16 cellular contexts compared by ENCODE assay signal in genomic region chr11:111393585-111393984, GRCh38. TPM values are rescaled to one million over a fixed set of nuclear protein-coding genes. Genes with fewer than 3 reads are reported as not detected.
A peak's percentile ranks its signal among the peaks of the same experiment; 100 is the strongest.
DNase-seq lines count a peak whose midpoint lies in the region; ATAC-seq, FAIRE-seq and TF ChIP-seq lines count a peak whose summit lies in the region.
"Had no signal": no experiment of that assay in that cellular context is flagged by ENCODE, and none has a peak within 500 bp of the region (broad histone marks: within the 10 kb centered on the region; RNA-seq: fewer than 3 reads in every experiment).

No MANE protein-coding gene starts in this region.

- no peak overlapping the region for H3K9ac ChIP-seq in HepG2 (ENCODE audit: insufficient read depth, low read depth, low read length)
- peak overlapping the region; percentile 53 for H3K9ac ChIP-seq in OCI-LY3 (ENCODE audit: low read length)
- H3K9ac ChIP-seq: BLaER1 had no signal

- no peaks in the 10 kb centered on the region for H3K36me3 Mint-ChIP-seq in naive B cell
- H3K36me3 Mint-ChIP-seq in T-cell = no peaks in the 10 kb centered on the region

- H3K4me3 Mint-ChIP-seq in naive B cell (peak overlapping the region in 2 of 8 donors; percentile 21 to 76), T-cell (no peak overlapping the region)
- H3K4me3 Mint-ChIP-seq: CD4-positive, CD25-positive, alpha-beta regulatory T cell; GM23338 had no signal

- H2AFZ ChIP-seq in HepG2 (ENCODE audit: low read length) (no peak overlapping the region), OCI-LY3 (ENCODE audit: low read depth, low read length) (no peak overlapping the region)
- H2AFZ ChIP-seq: GM23338 had no signal

- ATAC-seq in HepG2 = no peak
- ATAC-seq in right lobe of liver = no peak
- ATAC-seq in naive B cell (ENCODE audit: low read depth in 2 of 2) = no peak
- no peak for ATAC-seq in T-cell (replicated peaks in 1 of 4)
- ATAC-seq: GM23338 had no signal

- intact Hi-C loops in HepG2 (cut with micrococcal nuclease; ENCODE audit: unreplicated experiment) (no loop called here), right lobe of liver (cut with DNase I) (no loop called here)

- CTCF ChIA-PET in HepG2 (lab: Yijun Ruan, JAX; ENCODE audit: low intra/inter-chr PET ratio, low total read pairs) (interaction anchor here (0.7 kb wide), 1 partner anchor 110 kb away, joined by 3 read pairs; no protein-coding TSS in a partner anchor), T-cell (lab: Charles Lee) (no interaction called here)

- H3K27ac Mint-ChIP-seq in naive B cell = peak overlapping the region; percentile 38 to 98 (median 78)
- H3K27ac Mint-ChIP-seq in T-cell = no peak overlapping the region
- H3K27ac Mint-ChIP-seq: CD4-positive, CD25-positive, alpha-beta regulatory T cell; GM23338 had no signal

- no peak overlapping the region for H3K4me3 ChIP-seq in HepG2 (replicated peaks in 1 of 3; ENCODE audit: insufficient read depth in 1 of 3, low read depth in 2 of 3, low read length in 3 of 3)
- no peak overlapping the region for H3K4me3 ChIP-seq in right lobe of liver
- peak overlapping the region; percentile 30; the same call in 1 of the 2 replicates for H3K4me3 ChIP-seq in OCI-LY3 (ENCODE audit: low read length)
- H3K4me3 ChIP-seq: BLaER1, GM23338 had no signal

- H3K27me3 ChIP-seq in HepG2 (ENCODE audit: control insufficient read depth in 1 of 2, insufficient read depth in 2 of 2, low read length in 2 of 2) = no peaks in the 10 kb centered on the region
- no peaks in the 10 kb centered on the region for H3K27me3 ChIP-seq in right lobe of liver
- no peaks in the 10 kb centered on the region for H3K27me3 ChIP-seq in OCI-LY3 (ENCODE audit: low read depth, low read length)
- H3K27me3 ChIP-seq: BLaER1 had no signal

- H4K20me1 ChIP-seq in HepG2 (ENCODE audit: insufficient read depth, low read length) (no peaks in the 10 kb centered on the region), OCI-LY3 (ENCODE audit: insufficient read depth, low read length) (no peaks in the 10 kb centered on the region)
- H4K20me1 ChIP-seq: BLaER1 had no signal

- FAIRE-seq in HepG2 (lab: Jason Lieb, UNC) = peak; percentile 47
- FAIRE-seq: GM18507 had no signal

- H3K4me2 ChIP-seq in HepG2 (ENCODE audit: low read depth, low read length) (0 out of 2 replicates have a peak overlapping the region, but pooled peaks have one; percentile 9), OCI-LY3 (ENCODE audit: low read length) (peak overlapping the region; percentile 58)
- H3K4me2 ChIP-seq: GM23338 had no signal

- H3K9me3 ChIP-seq in HepG2 (ENCODE audit: low read length) (no peaks in the 10 kb centered on the region), right lobe of liver (no peaks in the 10 kb centered on the region), OCI-LY3 (ENCODE audit: insufficient read depth, low read length) (peaks cover 5% of the 10 kb centered on the region; the same call in 1 of the 2 replicates)
- H3K9me3 ChIP-seq: BLaER1 had no signal

- H3K27ac ChIP-seq in HepG2 (ENCODE audit: extremely low read length, insufficient read depth, low read length) (no peak overlapping the region), right lobe of liver (no peak overlapping the region), OCI-LY3 (ENCODE audit: low read length) (peak overlapping the region; percentile 92)
- H3K27ac ChIP-seq: 22Rv1, BLaER1 had no signal

- TF ChIP-seq POLR2A in HepG2 (IDR thresholded peaks at IDR 0.05; ENCODE audit: insufficient read depth in 1 of 2, low read depth in 2 of 2, low read length in 2 of 2) = no peak
- no peak for TF ChIP-seq POLR2A in right lobe of liver (IDR thresholded peaks at IDR 0.05)

- H3K36me3 ChIP-seq in HepG2 (replicated peaks in 1 of 2; ENCODE audit: control insufficient read depth in 1 of 2, insufficient read depth in 2 of 2, low read length in 2 of 2) (no peaks in the 10 kb centered on the region), right lobe of liver (no peaks in the 10 kb centered on the region), OCI-LY3 (replicated peaks; ENCODE audit: low read depth, low read length) (peaks cover under 1% of the 10 kb centered on the region)
- H3K36me3 ChIP-seq: BLaER1 had no signal

- TF ChIP-seq EP300 in HepG2 (IDR thresholded peaks at IDR 0.05; ENCODE audit: low read depth in 2 of 2, low read length in 2 of 2) = no peak
- TF ChIP-seq EP300 in HepG2 (CRISPR knock-in tag; IDR thresholded peaks at IDR 0.05; ENCODE audit: borderline replicate concordance) = no peak

- H3K79me2 ChIP-seq in HepG2 (ENCODE audit: insufficient read depth, low read length) = no peaks in the 10 kb centered on the region
- peaks cover 11% of the 10 kb centered on the region for H3K79me2 ChIP-seq in OCI-LY3 (ENCODE audit: low read length)

- POLR2A ChIA-PET in HepG2 (lab: Yijun Ruan, JAX) = interaction anchor here (2.5 kb wide), 1 partner anchor 33 kb away, joined by 5 read pairs; no protein-coding TSS in a partner anchor
- POLR2A ChIA-PET in T-cell (lab: Charles Lee) = no interaction called here

- H3K4me1 Mint-ChIP-seq in naive B cell (peaks cover 58 to 86% (median 71%) of the 10 kb centered on the region in 3 donors), T-cell (peaks cover 0 to 6% (median 5%) of the 10 kb centered on the region in 3 donors)

- no TSS peak for BruUV-seq in HepG2 (replicated peaks; lab: Mats Ljungman, UMichigan)

- no peak for TF ChIP-seq RAD21 in HepG2 (CRISPR knock-in tag; IDR thresholded peaks at IDR 0.05)

- peak; percentile 27 for DNase-seq in HepG2 (ENCODE audit: low spot score)
- DNase-seq in right lobe of liver = no peak
- DNase-seq in naive B cell = no peak
- DNase-seq in activated gamma-delta T cell treated with Interleukin-2 at 50 U/mL for 16 hours = no peak
- DNase-seq in NOMO-1 (lab: John Stamatoyannopoulos, UW; ENCODE audit: unreplicated experiment in 2 of 2) = no peak
- DNase-seq in T-cell = no peak
- DNase-seq: CD4-positive, CD25-positive, alpha-beta regulatory T cell; DMS53; H7 had no signal

- H3K9me3 Mint-ChIP-seq in naive B cell = no peaks in the 10 kb centered on the region
- no peaks in the 10 kb centered on the region for H3K9me3 Mint-ChIP-seq in T-cell
- H3K9me3 Mint-ChIP-seq: GM23338 had no signal

- no peaks in the 10 kb centered on the region for H3K27me3 Mint-ChIP-seq in naive B cell
- H3K27me3 Mint-ChIP-seq in T-cell = peaks cover 3 to 4% of the 10 kb centered on the region in 2 donors

- TF ChIP-seq CTCF in HepG2 (CRISPR knock-in tag; IDR thresholded peaks at IDR 0.05) = no peak
- no peak for TF ChIP-seq CTCF in right lobe of liver (IDR thresholded peaks at IDR 0.05)
- TF ChIP-seq CTCF in OCI-LY3 (IDR thresholded peaks at IDR 0.05; ENCODE audit: low read depth, low read length) = no peak

- H3K4me1 ChIP-seq in HepG2 (ENCODE audit: insufficient read depth, low read length) (peaks cover 77% of the 10 kb centered on the region), right lobe of liver (no peaks in the 10 kb centered on the region), OCI-LY3 (ENCODE audit: low read length) (peaks cover 100% of the 10 kb centered on the region)

- in situ Hi-C loops in HepG2 (cut with HindIII; ENCODE audit: extremely low pct_ligation_motif_present, low pct_unique_long_range_greater_than_20kb) = no loop called here

TF ChIP-seq in HepG2, 621 proteins besides CTCF, POLR2A, EP300 and RAD21 (continues in another document):
- 0 out of 2 replicates have a peak, but pooled peaks have one; percentile 20 for TF ChIP-seq KAT8 (CRISPR knock-in tag; IDR thresholded peaks at IDR 0.05)
- TF ChIP-seq ATF6 (CRISPR knock-in tag; conservative IDR thresholded peaks at IDR 0.05) = no peak
- peak; percentile 17 for TF ChIP-seq HNF4A (CRISPR knock-in tag; IDR thresholded peaks at IDR 0.05)

RNA-seq across cellular contexts. Expression of gene POU2AF1, which starts 14.5 kb away (rescaled TPM):
- 1.8 and 1.9 TPM in 2 replicates for total RNA-seq in HepG2 (2016; rRNA removed; fragmentation: Illumina TruSeq; extraction: Trizol)
- 0.40 and 0.53 TPM in 2 replicates for total RNA-seq in HepG2 (2016; cell fraction: cytosol; rRNA removed; fragmentation: Illumina TruSeq; extraction: Trizol; ENCODE audit: low read depth)
- 1.0 and 1.1 TPM in 2 replicates for total RNA-seq in HepG2 (2016; cell fraction: insoluble cytoplasmic fraction; rRNA removed; fragmentation: Illumina TruSeq; extraction: Trizol)
- total RNA-seq in HepG2 (2016; cell fraction: membrane; rRNA removed; fragmentation: Illumina TruSeq; extraction: Trizol) = 0.65 and 2.2 TPM in 2 replicates
- total RNA-seq in HepG2 (2016; cell fraction: nucleus; rRNA removed; fragmentation: Illumina TruSeq; extraction: Trizol) = 0.81 and 1.8 TPM in 2 replicates
- 3.6 and 5.3 TPM in 2 replicates for polyA plus RNA-seq in HepG2 (2011; rRNA removed)
- polyA plus RNA-seq in HepG2 (2011; cell fraction: cytosol; rRNA removed) = 3.0 and 3.2 TPM in 2 replicates
- polyA plus RNA-seq in HepG2 (2011; cell fraction: nucleus; rRNA removed) = 8.2 and 10.5 TPM in 2 replicates
- polyA plus RNA-seq in HepG2 (2012) = 4.9 and 6.1 TPM in 2 replicates
- polyA plus RNA-seq in HepG2 (2016; cell fraction: cytosol; fragmentation: Illumina TruSeq; extraction: Trizol; ENCODE audit: low read depth) = 0.52 and 0.81 TPM in 2 replicates
- polyA plus RNA-seq in HepG2 (2016; cell fraction: insoluble cytoplasmic fraction; fragmentation: Illumina TruSeq; extraction: Trizol; ENCODE audit: low read depth) = 2.3 and 2.6 TPM in 2 replicates
- polyA plus RNA-seq in HepG2 (2016; cell fraction: membrane; fragmentation: Illumina TruSeq; extraction: Trizol; ENCODE audit: low read depth) = 1.4 TPM in 2 replicates
- polyA plus RNA-seq in HepG2 (2016; cell fraction: nucleus; fragmentation: Illumina TruSeq; extraction: Trizol; ENCODE audit: insufficient read depth, low read depth) = 3.4 and 4.0 TPM in 2 replicates
- polyA minus RNA-seq in HepG2 (2011; rRNA and poly(A)+ RNA removed; ENCODE audit: low replicate concordance) = 0.28 and 3.3 TPM in 2 replicates
- 3.1 and 3.6 TPM in 2 replicates for polyA minus RNA-seq in HepG2 (2011; cell fraction: cytosol; rRNA and poly(A)+ RNA removed)
- polyA minus RNA-seq in HepG2 (2011; cell fraction: nucleus; rRNA and poly(A)+ RNA removed) = 4.1 and 5.3 TPM in 2 replicates
- total RNA-seq in right lobe of liver = 1 to 10 TPM in 2 of 6 experiments, under 1 TPM in 4; 0.06 to 2.4 (median 0.63) TPM
- polyA plus RNA-seq in naive B cell (ENCODE audit: low read depth in 6 of 6) = 100 to 1,000 TPM in 2 of 6 donors, 10 to 100 TPM in 4; 63.6 to 114 (median 89.3) TPM
- 1 to 10 TPM; 3.4 to 9.3 (median 4.3) TPM for total RNA-seq in T-cell
- total RNA-seq: A673, Daoy, GM23338, H7 had no signal
- polyA plus RNA-seq: GM23338 had no signal

Comparison
In these comparisons a context has a peak if more than half of its experiments do, and no peak if none do; other contexts are left out.
1. H3K27ac Mint-ChIP-seq: peak in naive B cell (6 of 6); none in T-cell (0 of 2).